8 cellular contexts compared by ENCODE assay signal in the genomic region with DNA sequence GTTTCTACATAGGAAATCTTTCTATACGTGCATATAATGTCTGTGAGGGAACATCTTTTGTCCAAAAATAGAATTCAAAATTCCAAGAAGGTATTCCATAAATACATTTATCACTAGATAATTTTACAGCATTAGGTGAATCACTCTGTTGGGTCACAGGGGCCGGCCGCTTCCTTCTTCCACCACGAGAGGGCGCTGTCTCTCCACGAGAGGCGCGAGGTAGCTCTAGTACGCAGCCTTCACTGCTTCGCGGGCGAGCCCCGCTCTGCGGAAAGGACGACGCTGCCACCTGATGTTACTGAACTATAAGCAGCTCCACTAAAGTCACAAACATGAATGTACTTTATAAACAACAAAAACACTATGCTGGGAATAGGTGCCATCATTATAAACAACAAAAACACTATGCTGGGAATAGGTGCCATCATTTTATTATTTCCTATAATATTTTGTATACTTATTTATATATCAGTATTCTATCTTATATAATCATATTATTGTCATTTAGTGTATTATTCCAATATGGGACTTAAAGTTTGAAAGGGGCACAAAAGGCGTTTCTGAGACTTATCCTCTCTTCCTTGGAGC.
A peak's percentile ranks its signal among the peaks of the same experiment; 100 is the strongest.
DNase-seq lines count a peak whose midpoint lies in the region; ATAC-seq, FAIRE-seq and TF ChIP-seq lines count a peak whose summit lies in the region.

No MANE protein-coding gene starts in this region.

- no peak overlapping the region for H3K4me3 ChIP-seq in GM12865 (ENCODE audit: low read depth, low read length)
- H3K4me3 ChIP-seq in breast epithelium: no peak overlapping the region
- no peak overlapping the region for H3K4me3 ChIP-seq in keratinocyte (ENCODE audit: control insufficient read depth in 2 of 3, extremely low read depth in 1 of 3, insufficient read depth in 2 of 3, low read depth in 1 of 3, low read length in 3 of 3)

- H3K36me3 ChIP-seq in breast epithelium (no peaks in the 10 kb centered on the region), keratinocyte (ENCODE audit: control insufficient read depth in 2 of 2, extremely low read depth in 1 of 2, insufficient read depth in 2 of 2, low read length in 2 of 2) (no peaks in the 10 kb centered on the region)

- H3K27me3 ChIP-seq in breast epithelium (no peaks in the 10 kb centered on the region), keratinocyte (ENCODE audit: control insufficient read depth, extremely low read depth, insufficient read depth, low read length) (peaks cover 9% of the 10 kb centered on the region)

- no peak overlapping the region for H3K9ac ChIP-seq in keratinocyte (ENCODE audit: control insufficient read depth, extremely low read depth, insufficient read depth, low read length)

- peak; percentile 75 for DNase-seq in GM12865 (ENCODE audit: low read depth)
- peak; percentile 59 for DNase-seq in NCI-H226
- peak; percentile 70 to 85 (median 79) for DNase-seq in activated CD4-positive, CD25-positive, alpha-beta regulatory T cell (lab: John Stamatoyannopoulos, UW)
- DNase-seq in breast epithelium (ENCODE audit: low spot score in 2 of 2): peak; percentile 65 to 89
- peak; percentile 13 for DNase-seq in keratinocyte (ENCODE audit: low read depth, low spot score)
- DNase-seq in stimulated activated CD4-positive, alpha-beta T cell treated with anti-CD3 and anti-CD28 coated beads, Interleukin-1b, Interleukin-23, amount 100 ng/mL, for 1 hour (ENCODE audit: low read depth in 2 of 2): peak; percentile 66 to 87

- H3K4me1 ChIP-seq in breast epithelium (no peaks in the 10 kb centered on the region), keratinocyte (ENCODE audit: control insufficient read depth, extremely low read depth, insufficient read depth, low read length) (no peaks in the 10 kb centered on the region)

- no peak overlapping the region for H3K27ac ChIP-seq in breast epithelium
- H3K27ac ChIP-seq in keratinocyte (ENCODE audit: control insufficient read depth, insufficient read depth, low read length): no peak overlapping the region

- H3K9me3 ChIP-seq in breast epithelium: no peaks in the 10 kb centered on the region
- no peaks in the 10 kb centered on the region for H3K9me3 ChIP-seq in keratinocyte (ENCODE audit: control insufficient read depth, low read depth, low read length)

- H3K79me2 ChIP-seq in keratinocyte (ENCODE audit: control insufficient read depth, insufficient read depth, low read length): no peaks in the 10 kb centered on the region

- intact Hi-C loops in breast epithelium (cut with DNase I; ENCODE audit: low total_unique reads): loop anchor here (5.0 kb wide), 1 partner anchor 698 kb away; no protein-coding TSS in a partner anchor

- TF ChIP-seq CTCF in GM12865 (IDR thresholded peaks at IDR 0.05; ENCODE audit: insufficient read depth, low read depth, low read length, missing control alignments): peak; percentile 96
- TF ChIP-seq CTCF in breast epithelium (IDR thresholded peaks at IDR 0.05): peak; percentile 92 to 98 (median 96)
- peak; percentile 93 to 97 (median 97) for TF ChIP-seq CTCF in keratinocyte (optimal IDR thresholded peaks at IDR 0.05 in 1 of 3, IDR thresholded peaks at IDR 0.05 in 1 of 3, conservative IDR thresholded peaks at IDR 0.05 in 1 of 3; ENCODE audit: extremely low read depth in 1 of 3, insufficient read depth in 2 of 3, low read length in 3 of 3)

- H2AFZ ChIP-seq in keratinocyte (ENCODE audit: control insufficient read depth, low read length): no peak overlapping the region

- no peaks in the 10 kb centered on the region for H3K9me1 ChIP-seq in keratinocyte (ENCODE audit: control insufficient read depth, extremely low read depth, insufficient read depth, low read length)

- no peak for TF ChIP-seq POLR2A in breast epithelium (IDR thresholded peaks at IDR 0.05)

- ATAC-seq in HG03095 (IDR thresholded peaks at IDR 0.05; ENCODE audit: unreplicated experiment): peak; percentile 76
- no peak for ATAC-seq in GM19452 (IDR thresholded peaks at IDR 0.05; ENCODE audit: unreplicated experiment)

- dilution Hi-C loops in keratinocyte (cut with MboI; ENCODE audit: extremely low pct_ligation_motif_present, low sequenced_read_pairs): no loop called here

- FAIRE-seq in keratinocyte (lab: Jason Lieb, UNC): no peak

- H4K20me1 ChIP-seq in keratinocyte (ENCODE audit: control insufficient read depth, extremely low read depth, insufficient read depth, low read length): no peaks in the 10 kb centered on the region

- H3K4me2 ChIP-seq in keratinocyte (ENCODE audit: control insufficient read depth, extremely low read depth, insufficient read depth, low read depth, low read length): no peak overlapping the region

Comparison
In these comparisons a context has a peak if more than half of its experiments do, and no peak if none do; other contexts are left out.
1. DNase-seq: peak in every context shown above with its lines; median percentile 79 in activated CD4-positive, CD25-positive, alpha-beta regulatory T cell; 77 in breast epithelium; 76 in stimulated activated CD4-positive, alpha-beta T cell treated with anti-CD3 and anti-CD28 coated beads, Interleukin-1b, Interleukin-23, amount 100 ng/mL, for 1 hour; 75 in GM12865; 59 in NCI-H226; 13 in keratinocyte.